In the genomic region with DNA sequence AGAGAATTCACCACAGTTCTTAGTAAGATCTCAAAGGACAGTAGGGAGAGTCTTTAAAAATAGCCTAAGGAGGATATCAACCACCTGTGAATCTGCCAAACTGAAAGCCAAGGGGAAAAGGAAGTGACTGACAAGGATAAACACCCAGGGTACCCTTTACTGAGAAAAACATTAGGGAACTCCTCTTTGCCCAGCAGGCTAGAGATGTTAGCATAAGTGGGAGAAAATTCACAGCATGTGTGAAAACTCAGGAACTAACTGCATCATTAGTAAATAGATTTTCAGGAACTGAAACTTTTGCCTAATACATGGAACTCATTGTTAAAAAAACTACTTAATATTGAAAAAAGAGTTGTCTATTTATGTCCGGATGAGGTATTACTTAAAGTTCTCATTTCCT, we compare ENCODE assay signal across 17 cellular contexts.
"Had no signal": no experiment of that assay in that cellular context is flagged by ENCODE, and none has a peak within 500 bp of the region (broad histone marks: within the 10 kb centered on the region; RNA-seq: fewer than 3 reads in every experiment).

No MANE protein-coding gene starts in this region.

- H3K4me1 Mint-ChIP-seq: natural killer cell; stimulated activated memory B cell treated with anti-CD40 and anti-IgM and Interleukin-4, amounts not matched to agents 10 μg/mL and 1 μg/mL and 100 μg/mL, for 72 hours had no signal

- H3K27me3 ChIP-seq: right atrium auricular region, tibial artery, upper lobe of left lung, vagina had no signal

- H3K9me3 Mint-ChIP-seq: dendritic cell treated with granulocyte-macrophage colony-stimulating factor and Interleukin-4, amounts not matched to agents 40 ng/mL and 50 ng/mL, for 4 days; stimulated activated memory B cell treated with anti-CD40 and anti-IgM and Interleukin-4, amounts not matched to agents 10 μg/mL and 1 μg/mL and 100 μg/mL, for 72 hours; stimulated activated naive CD8-positive, alpha-beta T cell treated with anti-CD3 and anti-CD28 coated beads, Interleukin-15, Interleukin-2, amounts not matched to agents 100 ng/mL and 50 ng/mL, for 24 hours had no signal

- ATAC-seq: effector memory CD8-positive, alpha-beta T cell; left colon; mucosa of descending colon; natural killer cell; stimulated activated memory B cell treated with anti-CD40 and anti-IgM and Interleukin-4, amounts not matched to agents 10 μg/mL and 1 μg/mL and 100 μg/mL, for 72 hours had no signal

- DNase-seq: effector memory CD8-positive, alpha-beta T cell; esophagus squamous epithelium; foreskin fibroblast; left colon; mammary epithelial cell; mucosa of descending colon; natural killer cell; stimulated activated CD4-positive, alpha-beta T cell treated with anti-CD3 and anti-CD28 coated beads, Interleukin-2, amount 100 ng/mL, for 48 hours; tibial artery had no signal

- H3K27ac Mint-ChIP-seq: dendritic cell treated with granulocyte-macrophage colony-stimulating factor and Interleukin-4, amounts not matched to agents 40 ng/mL and 50 ng/mL, for 4 days; effector memory CD8-positive, alpha-beta T cell; natural killer cell; stimulated activated memory B cell treated with anti-CD40 and anti-IgM and Interleukin-4, amounts not matched to agents 10 μg/mL and 1 μg/mL and 100 μg/mL, for 72 hours; stimulated activated naive CD8-positive, alpha-beta T cell treated with anti-CD3 and anti-CD28 coated beads, Interleukin-15, Interleukin-2, amounts not matched to agents 100 ng/mL and 50 ng/mL, for 24 hours had no signal

- H3K4me2 ChIP-seq: smooth muscle cell had no signal

- H3K36me3 Mint-ChIP-seq: natural killer cell; stimulated activated memory B cell treated with anti-CD40 and anti-IgM and Interleukin-4, amounts not matched to agents 10 μg/mL and 1 μg/mL and 100 μg/mL, for 72 hours had no signal

- H3K4me3 Mint-ChIP-seq: dendritic cell treated with granulocyte-macrophage colony-stimulating factor and Interleukin-4, amounts not matched to agents 40 ng/mL and 50 ng/mL, for 4 days; effector memory CD8-positive, alpha-beta T cell; natural killer cell; neural crest cell; stimulated activated memory B cell treated with anti-CD40 and anti-IgM and Interleukin-4, amounts not matched to agents 10 μg/mL and 1 μg/mL and 100 μg/mL, for 72 hours; stimulated activated naive CD8-positive, alpha-beta T cell treated with anti-CD3 and anti-CD28 coated beads, Interleukin-15, Interleukin-2, amounts not matched to agents 100 ng/mL and 50 ng/mL, for 24 hours had no signal

- H3K4me3 ChIP-seq: esophagus squamous epithelium, mucosa of descending colon, right atrium auricular region, smooth muscle cell, tibial artery, upper lobe of left lung, vagina had no signal

- H3K36me3 ChIP-seq: esophagus squamous epithelium, right atrium auricular region, upper lobe of left lung, vagina had no signal

- H3K9me3 ChIP-seq: esophagus squamous epithelium, mucosa of descending colon, right atrium auricular region, tibial artery, upper lobe of left lung, vagina had no signal

- H3K27ac ChIP-seq: esophagus squamous epithelium, right atrium auricular region, tibial artery, upper lobe of left lung, vagina had no signal

- H3K27me3 Mint-ChIP-seq: stimulated activated memory B cell treated with anti-CD40 and anti-IgM and Interleukin-4, amounts not matched to agents 10 μg/mL and 1 μg/mL and 100 μg/mL, for 72 hours had no signal

- H3K4me1 ChIP-seq: esophagus squamous epithelium, upper lobe of left lung, vagina had no signal
